ENCODE assay signal across 1 cellular context in the genomic region with DNA sequence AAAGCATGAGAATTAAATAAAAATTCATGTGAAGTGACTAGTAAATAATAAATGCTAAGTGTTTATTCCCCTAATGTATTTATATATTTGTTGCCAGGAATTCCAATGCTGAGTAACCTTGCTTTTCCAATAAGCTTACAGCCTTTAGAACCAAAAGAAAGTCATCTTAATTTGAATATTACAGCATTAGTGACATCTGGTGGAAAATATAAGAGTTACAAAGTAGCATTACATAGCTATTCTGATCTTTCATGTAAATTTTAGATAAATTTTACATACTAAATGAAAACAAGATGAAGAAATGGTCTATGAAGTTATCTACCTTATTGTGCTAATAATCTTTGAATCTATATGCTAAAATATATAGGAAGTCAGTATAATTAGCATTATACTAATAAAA.
TF ChIP-seq lines count a peak whose summit lies in the region.

No MANE protein-coding gene starts in this region.

TF ChIP-seq in GM12878, 131 proteins besides CTCF, POLR2A, EP300 and RAD21:
- TF ChIP-seq, protein P1, sequence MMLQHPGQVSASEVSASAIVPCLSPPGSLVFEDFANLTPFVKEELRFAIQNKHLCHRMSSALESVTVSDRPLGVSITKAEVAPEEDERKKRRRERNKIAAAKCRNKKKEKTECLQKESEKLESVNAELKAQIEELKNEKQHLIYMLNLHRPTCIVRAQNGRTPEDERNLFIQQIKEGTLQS (IDR thresholded peaks at IDR 0.05; ENCODE audit: borderline replicate concordance, extremely low read depth, low read depth, low read length), result no peak
- TF ChIP-seq FOXK2 (IDR thresholded peaks at IDR 0.05) (no peak), ASH2L (IDR thresholded peaks at IDR 0.05; ENCODE audit: borderline replicate concordance, low read depth) (no peak), CBX5 (IDR thresholded peaks at IDR 0.05; ENCODE audit: low read depth) (no peak), PAX5 (IDR thresholded peaks at IDR 0.05; ENCODE audit: borderline replicate concordance, low read depth, low read length) (no peak)
- TF ChIP-seq, protein P2, sequence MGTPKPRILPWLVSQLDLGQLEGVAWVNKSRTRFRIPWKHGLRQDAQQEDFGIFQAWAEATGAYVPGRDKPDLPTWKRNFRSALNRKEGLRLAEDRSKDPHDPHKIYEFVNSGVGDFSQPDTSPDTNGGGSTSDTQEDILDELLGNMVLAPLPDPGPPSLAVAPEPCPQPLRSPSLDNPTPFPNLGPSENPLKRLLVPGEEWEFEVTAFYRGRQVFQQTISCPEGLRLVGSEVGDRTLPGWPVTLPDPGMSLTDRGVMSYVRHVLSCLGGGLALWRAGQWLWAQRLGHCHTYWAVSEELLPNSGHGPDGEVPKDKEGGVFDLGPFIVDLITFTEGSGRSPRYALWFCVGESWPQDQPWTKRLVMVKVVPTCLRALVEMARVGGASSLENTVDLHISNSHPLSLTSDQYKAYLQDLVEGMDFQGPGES (IDR thresholded peaks at IDR 0.05), result no peak
TF ChIP-seq in GM12878: peak in this region for 0.
